Comparison of ENCODE assay signal across 10 cellular contexts in genomic region chr10:17585001-17585400, GRCh38. TPM values are rescaled to one million over a fixed set of nuclear protein-coding genes. Genes with fewer than 3 reads are reported as not detected.
DNase-seq lines count a peak whose midpoint lies in the region; ATAC-seq and TF ChIP-seq lines count a peak whose summit lies in the region.
"Had no signal": no experiment of that assay in that cellular context is flagged by ENCODE, and none has a peak within 500 bp of the region (broad histone marks: within the 10 kb centered on the region; RNA-seq: fewer than 3 reads in every experiment).

No MANE protein-coding gene starts in this region.

- ATAC-seq in GM18907 (IDR thresholded peaks at IDR 0.05; ENCODE audit: unreplicated experiment) (peak; percentile 89), GM21825 (IDR thresholded peaks at IDR 0.05; ENCODE audit: unreplicated experiment) (peak; percentile 79), HG03442 (IDR thresholded peaks at IDR 0.05; ENCODE audit: unreplicated experiment) (peak; percentile 71), left lung (peak; percentile 82)

- no peak for TF ChIP-seq POLR2A in stomach (IDR thresholded peaks at IDR 0.05)

- H3K27me3 ChIP-seq in left lung (no peaks in the 10 kb centered on the region), stomach (no peaks in the 10 kb centered on the region)

- no peak for TF ChIP-seq CTCF in left lung (IDR thresholded peaks at IDR 0.05)
- TF ChIP-seq CTCF in stomach (IDR thresholded peaks at IDR 0.05) = no peak

- 48 to 69% (median 57%) methylated on average over 8 of the region's 8 CpGs for WGBS in stomach, 5 donors

- H3K36me3 ChIP-seq in left lung = no peaks in the 10 kb centered on the region
- H3K36me3 ChIP-seq in stomach = no peaks in the 10 kb centered on the region

- H3K9me3 ChIP-seq in left lung (no peaks in the 10 kb centered on the region), stomach (no peaks in the 10 kb centered on the region)

- intact Hi-C loops in left lung (cut with DNase I) (no loop called here), stomach (cut with DNase I; ENCODE audit: low total_unique reads) (no loop called here)

- H3K27ac ChIP-seq in left lung (no peak overlapping the region), stomach (no peak overlapping the region)

- H3K4me1 ChIP-seq in left lung = no peaks in the 10 kb centered on the region
- no peaks in the 10 kb centered on the region for H3K4me1 ChIP-seq in stomach

- DNase-seq in left lung (no peak), stomach (no peak), NCI-H2171 treated with DMSO at 0.1 percent for 48 hours (lab: John Stamatoyannopoulos, UW) (no peak)
- no peak for DNase-seq in activated T-cell treated with anti-CD3 and anti-CD28 coated beads, Interleukin-2, amount 50 U/mL, for 48 hours
- DNase-seq: activated T-cell treated with anti-CD3 and anti-CD28 coated beads, Interleukin-2, amount 50 U/mL, for 1 hour; islet precursor cell; NCI-H524 treated with DMSO at 0.1 percent for 48 hours had no signal

- no peak for TF ChIP-seq EP300 in stomach (IDR thresholded peaks at IDR 0.05)

- H3K4me3 ChIP-seq in left lung (no peak overlapping the region), stomach (no peak overlapping the region)

RNA-seq across cellular contexts. Expression of gene HACD1, which starts 32.2 kb away (rescaled TPM):
- total RNA-seq in left lung = 10 to 100 TPM; 45.1 to 47.0 TPM
- total RNA-seq in stomach = 100 to 1,000 TPM in 1 of 5 donors, 10 to 100 TPM in 4; 20.9 to 142 (median 40.8) TPM
- 10 to 100 TPM; 11.5 to 17.9 (median 14.1) TPM for polyA plus RNA-seq in stomach

RNA-seq across cellular contexts. Expression of gene STAM, which starts 59.0 kb away (rescaled TPM):
- total RNA-seq in left lung = 10 to 100 TPM; 36.4 to 42.3 TPM
- 10 to 100 TPM in 2 of 5 donors, 1 to 10 TPM in 3; 7.0 to 49.2 (median 8.5) TPM for total RNA-seq in stomach
- polyA plus RNA-seq in stomach = 10 to 100 TPM in 2 of 3 donors, 1 to 10 TPM in 1; 6.8 to 12.1 (median 11.6) TPM
